ENCODE assay signal across 8 cellular contexts in genomic region chr1:171645553-171646336, GRCh38. TPM values are rescaled to one million over a fixed set of nuclear protein-coding genes. Genes with fewer than 3 reads are reported as not detected.
A peak's percentile ranks its signal among the peaks of the same experiment; 100 is the strongest.
DNase-seq lines count a peak whose midpoint lies in the region; ATAC-seq and TF ChIP-seq lines count a peak whose summit lies in the region.

No MANE protein-coding gene starts in this region.

- H3K27ac Mint-ChIP-seq in Calu3 (ENCODE audit: unreplicated experiment) (no peak overlapping the region), glutamatergic neuron (ENCODE audit: unreplicated experiment) (peak overlapping the region; percentile 73)
- H3K27ac Mint-ChIP-seq in activated CD4-positive, alpha-beta T cell treated with anti-CD3 and anti-CD28 coated beads for 36 hours: no peak overlapping the region
- no peak overlapping the region for H3K27ac Mint-ChIP-seq in activated T-cell treated with anti-CD3 and anti-CD28 coated beads, Interleukin-2, amount 50 U/mL, for 24 hours

- H3K36me3 Mint-ChIP-seq in Calu3 (ENCODE audit: insufficient read depth, unreplicated experiment): no peaks in the 10 kb centered on the region
- H3K36me3 Mint-ChIP-seq in glutamatergic neuron (ENCODE audit: unreplicated experiment): no peaks in the 10 kb centered on the region
- no peaks in the 10 kb centered on the region for H3K36me3 Mint-ChIP-seq in activated CD4-positive, alpha-beta T cell treated with anti-CD3 and anti-CD28 coated beads for 36 hours (ENCODE audit: low read depth)
- H3K36me3 Mint-ChIP-seq in activated T-cell treated with anti-CD3 and anti-CD28 coated beads, Interleukin-2, amount 50 U/mL, for 24 hours (ENCODE audit: low read depth): no peaks in the 10 kb centered on the region

- H3K4me3 Mint-ChIP-seq in Calu3 (ENCODE audit: low read depth, unreplicated experiment) (peak overlapping the region; percentile 2), glutamatergic neuron (ENCODE audit: unreplicated experiment) (no peak overlapping the region)
- no peak overlapping the region for H3K4me3 Mint-ChIP-seq in activated CD4-positive, alpha-beta T cell treated with anti-CD3 and anti-CD28 coated beads for 36 hours
- no peak overlapping the region for H3K4me3 Mint-ChIP-seq in activated T-cell treated with anti-CD3 and anti-CD28 coated beads, Interleukin-2, amount 50 U/mL, for 24 hours

- 5 to 17% (median 11%) methylated on average over 8 of the region's 8 CpGs for WGBS in ovary, 3 donors

- ATAC-seq in SK-N-SH treated with all-trans-retinoic acid at 6 μM for 48 hours (peak; percentile 48), HG02870 (IDR thresholded peaks at IDR 0.05; ENCODE audit: unreplicated experiment) (no peak)
- ATAC-seq in activated CD4-positive, alpha-beta T cell treated with anti-CD3 and anti-CD28 coated beads for 36 hours: no peak

- H3K4me1 Mint-ChIP-seq in Calu3 (ENCODE audit: low read depth, unreplicated experiment): peaks cover 24% of the 10 kb centered on the region
- H3K4me1 Mint-ChIP-seq in glutamatergic neuron (ENCODE audit: low read depth, unreplicated experiment): peaks cover 12% of the 10 kb centered on the region
- peaks cover 6% of the 10 kb centered on the region for H3K4me1 Mint-ChIP-seq in activated CD4-positive, alpha-beta T cell treated with anti-CD3 and anti-CD28 coated beads for 36 hours
- peaks cover 8% of the 10 kb centered on the region for H3K4me1 Mint-ChIP-seq in activated T-cell treated with anti-CD3 and anti-CD28 coated beads, Interleukin-2, amount 50 U/mL, for 24 hours (ENCODE audit: low read depth)

- H3K4me3 ChIP-seq in ovary: no peak overlapping the region

- DNase-seq in Calu3 (no peak), glutamatergic neuron (no peak), ovary (peak; percentile 61 to 82 (median 70)), NOMO-1 treated with DMSO at 0.1 percent for 48 hours (lab: John Stamatoyannopoulos, UW; ENCODE audit: unreplicated experiment) (no peak)
- no peak for DNase-seq in activated CD4-positive, alpha-beta T cell treated with anti-CD3 and anti-CD28 coated beads for 36 hours
- DNase-seq in activated T-cell treated with anti-CD3 and anti-CD28 coated beads, Interleukin-2, amount 50 U/mL, for 24 hours: no peak

- TF ChIP-seq EP300 in ovary (IDR thresholded peaks at IDR 0.05): no peak

- peaks cover 8% of the 10 kb centered on the region for H3K4me1 ChIP-seq in ovary (ENCODE audit: insufficient read depth)

- CTCF ChIA-PET in Calu3 (lab: Charles Lee): interaction anchor here (0.7 to 2.7 kb wide), 12 partner anchors 9 to 417 kb away, joined by 3 to 55 read pairs (median 4); partner anchors contain the start of genes DNM3 and PRRC2C
- CTCF ChIA-PET in activated CD4-positive, alpha-beta T cell treated with anti-CD3 and anti-CD28 coated beads for 36 hours (lab: Charles Lee): interaction anchor here (0.7 to 3.8 kb wide), 28 partner anchors 11 to 811 kb away, joined by 3 to 56 read pairs (median 4); partner anchors contain the start of genes MYOCOS and VAMP4

- TF ChIP-seq CTCF in Calu3 (IDR thresholded peaks at IDR 0.05; ENCODE audit: unreplicated experiment) (no peak), glutamatergic neuron (IDR thresholded peaks at IDR 0.05; ENCODE audit: partially characterized antibody, unreplicated experiment) (no peak), ovary (IDR thresholded peaks at IDR 0.05) (no peak)

- no peaks in the 10 kb centered on the region for H3K27me3 ChIP-seq in ovary

- peaks cover 15% of the 10 kb centered on the region for H3K27me3 Mint-ChIP-seq in Calu3 (ENCODE audit: unreplicated experiment)
- H3K27me3 Mint-ChIP-seq in glutamatergic neuron (ENCODE audit: unreplicated experiment): peaks cover 2% of the 10 kb centered on the region
- H3K27me3 Mint-ChIP-seq in activated CD4-positive, alpha-beta T cell treated with anti-CD3 and anti-CD28 coated beads for 36 hours: no peaks in the 10 kb centered on the region
- H3K27me3 Mint-ChIP-seq in activated T-cell treated with anti-CD3 and anti-CD28 coated beads, Interleukin-2, amount 50 U/mL, for 24 hours: no peaks in the 10 kb centered on the region

- BruUV-seq in Calu3 (replicated peaks; lab: Mats Ljungman, UMichigan): no TSS peak

- no peaks in the 10 kb centered on the region for H3K9me3 Mint-ChIP-seq in Calu3 (ENCODE audit: low read depth, unreplicated experiment)
- H3K9me3 Mint-ChIP-seq in glutamatergic neuron (ENCODE audit: unreplicated experiment): peaks cover 2% of the 10 kb centered on the region
- H3K9me3 Mint-ChIP-seq in activated CD4-positive, alpha-beta T cell treated with anti-CD3 and anti-CD28 coated beads for 36 hours (ENCODE audit: low read depth): no peaks in the 10 kb centered on the region
- no peaks in the 10 kb centered on the region for H3K9me3 Mint-ChIP-seq in activated T-cell treated with anti-CD3 and anti-CD28 coated beads, Interleukin-2, amount 50 U/mL, for 24 hours

- intact Hi-C loops in Calu3 (cut with micrococcal nuclease; ENCODE audit: unreplicated experiment) (loop anchor here (1.0 to 10.0 kb wide), 4 partner anchors 71 to 340 kb away; no protein-coding TSS in a partner anchor), ovary (cut with DNase I) (loop anchor here in 3 of 4 donors (5.0 to 10.0 kb wide), 4 partner anchors 69 to 339 kb away; partner anchors contain the start of gene PRRC2C (in 1 of the 3))
- intact Hi-C loops in activated CD4-positive, alpha-beta T cell treated with anti-CD3 and anti-CD28 coated beads for 36 hours (cut with DNase I, micrococcal nuclease): loop anchor here (1.0 to 10.0 kb wide), 7 partner anchors 48 to 779 kb away; partner anchors contain the start of genes C1orf105 (in 1 of the 2), METTL13 (in 1 of the 2) and PRRC2C (in 1 of the 2)

- H3K27ac ChIP-seq in ovary: peak overlapping the region; percentile 28 to 54

- H3K9me3 ChIP-seq in ovary: no peaks in the 10 kb centered on the region

- POLR2A ChIA-PET in activated CD4-positive, alpha-beta T cell treated with anti-CD3 and anti-CD28 coated beads for 36 hours (lab: Charles Lee): interaction anchor here (1.0 kb wide), 1 partner anchor 9 kb away, joined by 3 read pairs; no protein-coding TSS in a partner anchor

- no peaks in the 10 kb centered on the region for H3K36me3 ChIP-seq in ovary

- TF ChIP-seq POLR2A in ovary (IDR thresholded peaks at IDR 0.05): no peak

TF ChIP-seq in SK-N-SH treated with all-trans-retinoic acid at 6 μM for 48 hours, 23 proteins besides CTCF, POLR2A, EP300 and RAD21:
- 0 out of 2 replicates have a peak, but pooled peaks have one; percentile 7 for TF ChIP-seq OSR1 (CRISPR knock-in tag; IDR thresholded peaks at IDR 0.05)
- TF ChIP-seq ZNF70 (CRISPR knock-in tag; IDR thresholded peaks at IDR 0.05): no peak

RNA-seq across cellular contexts. Expression of gene MYOC, which starts 6.7 kb away (rescaled TPM):
- total RNA-seq in Calu3 (2022) (not detected in 2 replicates), glutamatergic neuron (ENCODE audit: unreplicated experiment) (not detected), ovary (1 to 10 TPM in 5 of 7 donors, under 1 TPM in 1, not detected in 1; 0.72 to 7.1 (median 1.1) TPM)
- 1 to 10 TPM in 1 of 2 donors, under 1 TPM in 1; 0.56 to 9.4 TPM for polyA plus RNA-seq in ovary
- total RNA-seq in activated CD4-positive, alpha-beta T cell treated with anti-CD3 and anti-CD28 coated beads for 36 hours: not detected

RNA-seq across cellular contexts. Expression of gene MYOCOS, which starts 23.7 kb away (rescaled TPM):
- total RNA-seq in Calu3 (2022) (0.22 and 0.45 TPM in 2 replicates), glutamatergic neuron (ENCODE audit: unreplicated experiment) (not detected), ovary (under 1 TPM in 1 of 7 donors, not detected in 6; 0.57 TPM)
- under 1 TPM in 1 of 2 donors, not detected in 1; 0.08 TPM for polyA plus RNA-seq in ovary
- total RNA-seq in activated CD4-positive, alpha-beta T cell treated with anti-CD3 and anti-CD28 coated beads for 36 hours: not detected

Comparison
In these comparisons a context has a peak if more than half of its experiments do, and no peak if none do; other contexts are left out.
1. DNase-seq: peak in ovary (5 of 5); none in Calu3 (single experiment), glutamatergic neuron (single experiment), activated CD4-positive, alpha-beta T cell treated with anti-CD3 and anti-CD28 coated beads for 36 hours (single experiment), activated T-cell treated with anti-CD3 and anti-CD28 coated beads, Interleukin-2, amount 50 U/mL, for 24 hours (single experiment) and NOMO-1 treated with DMSO at 0.1 percent for 48 hours (single experiment).